8 cellular contexts compared by ENCODE assay signal in the genomic region with DNA sequence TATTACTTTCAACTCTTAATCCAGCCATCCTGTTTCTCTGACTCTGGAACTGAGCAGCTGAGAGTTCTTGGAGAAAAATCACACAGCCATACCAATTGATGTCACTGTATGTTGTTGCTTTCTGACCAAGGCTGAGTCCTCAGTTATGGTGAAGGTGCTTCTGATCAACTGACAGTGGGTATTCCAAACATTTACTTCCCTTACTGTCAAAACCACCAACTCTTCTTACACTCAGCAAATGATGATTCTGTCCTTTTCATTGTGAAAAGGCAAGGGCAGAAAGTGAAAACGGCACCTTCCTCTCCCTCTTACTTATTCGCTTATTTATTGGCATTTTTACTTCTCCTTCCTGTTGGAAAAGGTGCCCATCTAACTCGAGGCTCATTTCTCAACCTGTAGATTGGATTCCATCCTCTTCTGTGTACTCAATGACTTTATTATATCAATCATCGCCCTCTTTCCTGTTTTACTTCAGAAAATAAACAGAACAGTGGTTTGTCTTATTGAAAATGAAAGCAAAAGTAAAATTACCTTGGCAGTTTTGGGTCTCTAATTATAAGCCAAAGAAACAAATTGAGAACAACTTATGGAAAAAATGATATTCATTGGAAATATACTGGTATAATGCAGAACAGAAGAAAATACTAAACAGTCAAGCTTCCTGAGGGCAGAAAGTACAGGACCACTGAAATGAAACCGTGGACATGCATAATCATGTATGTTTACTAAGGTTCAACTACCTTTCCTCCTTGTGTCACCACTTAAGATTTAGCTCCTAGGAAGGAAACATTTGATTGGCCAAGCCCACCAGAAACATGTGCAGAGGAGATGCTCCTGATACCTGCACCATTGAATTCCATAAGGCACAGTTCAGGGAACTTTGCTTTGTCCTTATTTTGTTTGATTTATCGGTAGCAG.
DNase-seq lines count a peak whose midpoint lies in the region; TF ChIP-seq lines count a peak whose summit lies in the region.

No MANE protein-coding gene starts in this region.

- H3K4me1 Mint-ChIP-seq in activated naive CD4-positive, alpha-beta T cell treated with anti-CD3 and anti-CD28 coated beads, Interleukin-2, amount 50 U/mL, for 24 hours: peaks cover 83% of the 10 kb centered on the region

- 0 out of 2 replicates have a peak, but pooled peaks cover 2% of the 10 kb centered on the region for H4K20me1 ChIP-seq in OCI-LY7 (ENCODE audit: insufficient read depth, low read length)

- intact Hi-C loops in OCI-LY7 (cut with micrococcal nuclease; ENCODE audit: unreplicated experiment): no loop called here

- H3K27ac Mint-ChIP-seq in activated naive CD4-positive, alpha-beta T cell treated with anti-CD3 and anti-CD28 coated beads, Interleukin-2, amount 50 U/mL, for 24 hours: peak overlapping the region; percentile 92

- peaks cover 7% of the 10 kb centered on the region for H3K9me3 Mint-ChIP-seq in activated naive CD4-positive, alpha-beta T cell treated with anti-CD3 and anti-CD28 coated beads, Interleukin-2, amount 50 U/mL, for 24 hours

- H3K36me3 ChIP-seq in OCI-LY7 (ENCODE audit: insufficient read depth, low read length): no peaks in the 10 kb centered on the region
- H3K36me3 ChIP-seq in rectal smooth muscle tissue (ENCODE audit: control insufficient read depth, insufficient read depth, low read length): no peaks in the 10 kb centered on the region

- H3K9ac ChIP-seq in rectal smooth muscle tissue (ENCODE audit: low read length): no peak overlapping the region

- H3K27me3 ChIP-seq in rectal smooth muscle tissue (ENCODE audit: control insufficient read depth, insufficient read depth, low read length): no peaks in the 10 kb centered on the region

- H2AFZ ChIP-seq in OCI-LY7 (ENCODE audit: low read length): peak overlapping the region; percentile 56; the same call in 1 of the 2 replicates

- no peaks in the 10 kb centered on the region for H3K9me2 ChIP-seq in OCI-LY7 (ENCODE audit: insufficient read depth, low read length)

- peak overlapping the region; percentile 48 for H3K4me3 ChIP-seq in OCI-LY7 (ENCODE audit: low read depth, low read length, poor library complexity, severe bottlenecking)
- H3K4me3 ChIP-seq in epithelial cell of esophagus (ENCODE audit: low read length): peak overlapping the region; percentile 6
- H3K4me3 ChIP-seq in rectal smooth muscle tissue (ENCODE audit: low read length): peak overlapping the region; percentile 47

- peak overlapping the region; percentile 86 for H3K4me3 Mint-ChIP-seq in activated naive CD4-positive, alpha-beta T cell treated with anti-CD3 and anti-CD28 coated beads, Interleukin-2, amount 50 U/mL, for 24 hours

- no TSS peak for BruUV-seq in OCI-LY7 (replicated peaks; lab: Mats Ljungman, UMichigan)

- H3K27me3 Mint-ChIP-seq in activated naive CD4-positive, alpha-beta T cell treated with anti-CD3 and anti-CD28 coated beads, Interleukin-2, amount 50 U/mL, for 24 hours: no peaks in the 10 kb centered on the region

- H3K4me2 ChIP-seq in OCI-LY7 (ENCODE audit: low read length): peak overlapping the region; percentile 54

- H3K27ac ChIP-seq in OCI-LY7 (ENCODE audit: low read depth, low read length, poor library complexity, severe bottlenecking): no peak overlapping the region
- H3K27ac ChIP-seq in rectal smooth muscle tissue (ENCODE audit: low read depth, low read length): peak overlapping the region; percentile 18

- peaks cover 3% of the 10 kb centered on the region for H3K4me1 ChIP-seq in OCI-LY7 (ENCODE audit: insufficient read depth, low read length, poor library complexity, severe bottlenecking)
- peaks cover 4% of the 10 kb centered on the region for H3K4me1 ChIP-seq in rectal smooth muscle tissue (ENCODE audit: control insufficient read depth, insufficient read depth, low read length)

- DNase-seq in activated naive CD4-positive, alpha-beta T cell treated with anti-CD3 and anti-CD28 coated beads, Interleukin-2, amount 50 U/mL, for 16 hours: no peak
- DNase-seq in OCI-LY7 (ENCODE audit: low spot score) (no peak), epithelial cell of esophagus (ENCODE audit: low read depth) (no peak), iPS-NIHi11 (ENCODE audit: low spot score) (no peak), NCI-H1436 (lab: John Stamatoyannopoulos, UW) (no peak)
- DNase-seq in stimulated activated naive CD4-positive, alpha-beta T cell treated with Interleukin-2 at 50 U/mL for 16 hours (lab: John Stamatoyannopoulos, UW): no peak

- CTCF ChIA-PET in OCI-LY7 (lab: Charles Lee; ENCODE audit: unreplicated experiment): interaction anchor here (1.6 kb wide), 1 partner anchor 129 kb away, joined by 4 read pairs; no protein-coding TSS in a partner anchor

- H3K9me3 ChIP-seq in OCI-LY7 (ENCODE audit: low read length): no peaks in the 10 kb centered on the region

- POLR2A ChIA-PET in OCI-LY7 (lab: Charles Lee): no interaction called here

- H3K79me2 ChIP-seq in OCI-LY7 (ENCODE audit: insufficient read depth, low read depth, low read length): no peaks in the 10 kb centered on the region

- TF ChIP-seq CTCF in OCI-LY7 (conservative IDR thresholded peaks at IDR 0.05; ENCODE audit: low read length) (no peak), epithelial cell of esophagus (IDR thresholded peaks at IDR 0.05; ENCODE audit: insufficient read depth, low read depth, low read length, missing control alignments) (no peak)

- H3K36me3 Mint-ChIP-seq in activated naive CD4-positive, alpha-beta T cell treated with anti-CD3 and anti-CD28 coated beads, Interleukin-2, amount 50 U/mL, for 24 hours: peaks cover 11% of the 10 kb centered on the region
